In genomic region chr2:143816927-143817326, GRCh38 we compare ENCODE assay signal across 22 cellular contexts.
"Had no signal": no experiment of that assay in that cellular context is flagged by ENCODE, and none has a peak within 500 bp of the region (broad histone marks: within the 10 kb centered on the region; RNA-seq: fewer than 3 reads in every experiment).

No MANE protein-coding gene starts in this region.

- ATAC-seq: esophagus mucosa; gastrocnemius medialis; heart left ventricle; left lobe of liver; naive thymus-derived CD8-positive, alpha-beta T cell; stimulated activated memory B cell treated with anti-CD40 and anti-IgM and Interleukin-4, amounts not matched to agents 10 μg/mL and 1 μg/mL and 100 μg/mL, for 72 hours; stimulated activated naive CD8-positive, alpha-beta T cell treated with anti-CD3 and anti-CD28 coated beads, Interleukin-15, Interleukin-2, amounts not matched to agents 100 U/mL and 50 U/mL, for 24 hours had no signal

- DNase-seq: colonic mucosa; effector CD8-positive, alpha-beta T cell; endodermal cell; foreskin fibroblast; gastrocnemius medialis; heart left ventricle; kidney; mesenchymal stem cell; naive thymus-derived CD8-positive, alpha-beta T cell; nephron progenitor cell; occipital lobe; ovary; sigmoid colon; stimulated activated CD4-positive, alpha-beta T cell treated with anti-CD3 and anti-CD28 coated beads, Interleukin-2, amount 100 ng/mL, for 24 hours; stimulated activated CD4-positive, alpha-beta T cell treated with anti-CD3 and anti-CD28 coated beads, Interleukin-4, amount 100 ng/mL, for 4 hours; stimulated activated naive CD8-positive, alpha-beta T cell treated with anti-CD3 and anti-CD28 coated beads, Interleukin-15, Interleukin-2, amounts not matched to agents 100 U/mL and 50 U/mL, for 24 hours; substantia nigra; testis; tibial artery had no signal
